In genomic region chr6:27239258-27239657, GRCh38 we compare ENCODE assay signal across 21 cellular contexts. TPM values are rescaled to one million over a fixed set of nuclear protein-coding genes. Genes with fewer than 3 reads are reported as not detected.
"Had no signal": no experiment of that assay in that cellular context is flagged by ENCODE, and none has a peak within 500 bp of the region (broad histone marks: within the 10 kb centered on the region; RNA-seq: fewer than 3 reads in every experiment).

No MANE protein-coding gene starts in this region.

- H3K27ac Mint-ChIP-seq: activated B cell treated with CpG ODN at 0.5 μM for 24 hours; activated CD8-positive, alpha-beta T cell treated with anti-CD3 and anti-CD28 coated beads, Interleukin-2, amount 10 ng/mL, durations not matched to agents 7 days and 5 days; activated naive CD4-positive, alpha-beta T cell treated with anti-CD3 and anti-CD28 coated beads, Interleukin-2, amount 50 U/mL, for 72 hours; activated T-cell treated with anti-CD3 and anti-CD28 coated beads, Interleukin-2, amount 50 U/mL, for 72 hours had no signal

- DNase-seq: activated B cell treated with CpG ODN at 0.5 μM for 24 hours; activated CD8-positive, alpha-beta memory T cell treated with anti-CD3 and anti-CD28 coated beads, Interleukin-2, amount 50 U/mL, for 4 hours; activated CD8-positive, alpha-beta T cell treated with anti-CD3 and anti-CD28 coated beads, Interleukin-2, amount 10 ng/mL, durations not matched to agents 7 days and 5 days; activated gamma-delta T cell; caudate nucleus; colonic mucosa; midbrain; ovary; spleen; stimulated activated CD4-positive, alpha-beta T cell treated with anti-CD3 and anti-CD28 coated beads, Interleukin-1b, Interleukin-23, amount 100 ng/mL, for 48 hours; stomach; testis had no signal

- H3K27me3 ChIP-seq: ovary, testis had no signal

- H3K9me3 ChIP-seq: colonic mucosa, testis had no signal

- H3K4me3 Mint-ChIP-seq: activated B cell treated with CpG ODN at 0.5 μM for 24 hours had no signal

- H3K4me3 ChIP-seq: colonic mucosa, esophagus muscularis mucosa, lung, ovary, stomach had no signal

- H3K27ac ChIP-seq: colonic mucosa, esophagus muscularis mucosa, ovary, spleen, stomach, testis had no signal

- ATAC-seq: activated naive CD4-positive, alpha-beta T cell treated with anti-CD3 and anti-CD28 coated beads, Interleukin-2, amount 50 U/mL, for 72 hours; sciatic nerve had no signal

- H3K36me3 ChIP-seq: colonic mucosa, esophagus muscularis mucosa, ovary, spleen, stomach had no signal

- H3K4me1 ChIP-seq: colonic mucosa, testis had no signal

RNA-seq across cellular contexts. Expression of gene PRSS16, which starts 8.2 kb away (rescaled TPM):
- total RNA-seq: esophagus muscularis mucosa, fibroblast of villous mesenchyme, myocyte, pulmonary artery endothelial cell had no signal
- polyA plus RNA-seq: neural cell had no signal
